In genomic region chr5:81506900-81507588, GRCh38 we compare ENCODE assay signal across 9 cellular contexts.
DNase-seq lines count a peak whose midpoint lies in the region; ATAC-seq and TF ChIP-seq lines count a peak whose summit lies in the region.
"Had no signal": no experiment of that assay in that cellular context is flagged by ENCODE, and none has a peak within 500 bp of the region (broad histone marks: within the 10 kb centered on the region; RNA-seq: fewer than 3 reads in every experiment).

No MANE protein-coding gene starts in this region.

- no peaks in the 10 kb centered on the region for H4K20me1 ChIP-seq in H9 (ENCODE audit: control insufficient read depth, insufficient read depth, insufficient read length)
- H4K20me1 ChIP-seq in PC-3 (ENCODE audit: low read length), result no peaks in the 10 kb centered on the region

- H2AK5ac ChIP-seq in H9 (ENCODE audit: insufficient read length, low read length), result no peak overlapping the region

- H3K18ac ChIP-seq in H9 (ENCODE audit: insufficient read length, low read depth, low read length), result no peak overlapping the region

- H3K9me3 ChIP-seq in A673 (ENCODE audit: low read depth, low read length, poor library complexity, severe bottlenecking) (no peaks in the 10 kb centered on the region), H9 (ENCODE audit: control insufficient read depth, low read depth, low read length) (no peaks in the 10 kb centered on the region), KOPT-K1 (ENCODE audit: insufficient read depth, low read length, poor library complexity, severe bottlenecking) (no peaks in the 10 kb centered on the region), PC-3 (ENCODE audit: low read length) (no peaks in the 10 kb centered on the region)
- H3K9me3 ChIP-seq: SJSA1 had no signal

- H3K79me2 ChIP-seq in H9 (ENCODE audit: insufficient read depth, low read length), result no peaks in the 10 kb centered on the region; the same call in 1 of the 2 replicates
- no peaks in the 10 kb centered on the region for H3K79me2 ChIP-seq in PC-3 (ENCODE audit: low read length)

- intact Hi-C loops in A673 (cut with micrococcal nuclease; ENCODE audit: unreplicated experiment), result loop anchor here (1.0 to 5.0 kb wide), 4 partner anchors 242 to 720 kb away; no protein-coding TSS in a partner anchor
- intact Hi-C loops in PC-3 (cut with micrococcal nuclease), result loop anchor here (1.0 to 10.0 kb wide), 9 partner anchors 82 to 720 kb away; partner anchors contain the start of genes ATG10 and ZCCHC9

- no peaks in the 10 kb centered on the region for H3K27me3 ChIP-seq in A673 (replicated peaks; ENCODE audit: insufficient read depth, low read depth, low read length, poor library complexity)
- H3K27me3 ChIP-seq in GM06990 (replicated peaks; ENCODE audit: control insufficient read depth, insufficient read depth, low read length), result no peaks in the 10 kb centered on the region
- H3K27me3 ChIP-seq in H9 (ENCODE audit: insufficient read depth, low read length), result no peaks in the 10 kb centered on the region
- H3K27me3 ChIP-seq in PC-3 (ENCODE audit: low read length), result no peaks in the 10 kb centered on the region
- H3K27me3 ChIP-seq: SJSA1 had no signal

- H4K8ac ChIP-seq in H9 (replicated peaks; ENCODE audit: insufficient read length, low read depth, low read length), result no peak overlapping the region

- CTCF ChIA-PET in A673 (lab: Charles Lee) (interaction anchor here (1.0 to 1.1 kb wide), 2 partner anchors 244 to 659 kb away, joined by 4 to 7 read pairs; partner anchors contain the start of gene SSBP2), PC-3 (lab: Charles Lee) (interaction anchor here (1.7 kb wide), 1 partner anchor 659 kb away, joined by 4 read pairs; no protein-coding TSS in a partner anchor)

- no peak overlapping the region for H2BK5ac ChIP-seq in H9 (ENCODE audit: insufficient read length, low read length)

- no peaks in the 10 kb centered on the region for H3K9me2 ChIP-seq in PC-3 (replicated peaks; ENCODE audit: low read length)

- H3K4me3 ChIP-seq in A673 (ENCODE audit: low read depth, low read length, poor library complexity, severe bottlenecking), result no peak overlapping the region
- no peak overlapping the region for H3K4me3 ChIP-seq in GM06990 (replicated peaks; ENCODE audit: low read depth, low read length)
- no peak overlapping the region for H3K4me3 ChIP-seq in PC-3 (ENCODE audit: low read length)
- no peak overlapping the region for H3K4me3 ChIP-seq in astrocyte of the cerebellum (ENCODE audit: low read depth, low read length)
- no peak overlapping the region for H3K4me3 ChIP-seq in skeletal muscle cell (ENCODE audit: low read depth, low read length)
- H3K4me3 ChIP-seq: SJSA1 had no signal

- no peak overlapping the region for H3K14ac ChIP-seq in H9 (ENCODE audit: insufficient read depth, low read length)

- H3T11ph ChIP-seq in H9 (ENCODE audit: low read length), result no peak overlapping the region

- no peak overlapping the region for H3K56ac ChIP-seq in H9 (ENCODE audit: insufficient read length, low read depth, low read length)

- peak; percentile 96 for ATAC-seq in PC-3

- no TSS peak for BruUV-seq in A673 (replicated peaks; lab: Mats Ljungman, UMichigan)
- BruUV-seq in PC-3 (replicated peaks; lab: Mats Ljungman, UMichigan), result no TSS peak

- H3K36me3 ChIP-seq in A673 (ENCODE audit: insufficient read depth, low read length, poor library complexity, severe bottlenecking) (no peaks in the 10 kb centered on the region), GM06990 (ENCODE audit: control insufficient read depth, insufficient read depth, low read length) (no peaks in the 10 kb centered on the region), KOPT-K1 (ENCODE audit: insufficient read depth, low read length) (peaks cover 2% of the 10 kb centered on the region; the same call in 1 of the 2 replicates), PC-3 (ENCODE audit: low read depth, low read length) (no peaks in the 10 kb centered on the region)
- H3K36me3 ChIP-seq: SJSA1 had no signal

- 100% methylated on average over 1 of the region's 2 CpGs for WGBS in H9 (ENCODE audit: extremely low coverage, insufficient read length, low lambda C conversion rate)

- in situ Hi-C loops in astrocyte of the cerebellum (cut with HindIII; ENCODE audit: low sequenced_read_pairs), result no loop called here

- H3K4ac ChIP-seq in H9 (ENCODE audit: low read depth, low read length), result no peak overlapping the region

- H4K91ac ChIP-seq in H9 (ENCODE audit: insufficient read length, low read depth, low read length), result no peak overlapping the region

- H3K79me1 ChIP-seq in H9 (ENCODE audit: insufficient read depth, low read depth, low read length, poor library complexity, severe bottlenecking), result no peaks in the 10 kb centered on the region

- H2BK12ac ChIP-seq in H9 (ENCODE audit: insufficient read length, low read depth, low read length), result no peak overlapping the region

- H2BK120ac ChIP-seq in H9 (ENCODE audit: low read depth, low read length, poor library complexity, severe bottlenecking), result no peak overlapping the region

- no peak overlapping the region for H3K4me2 ChIP-seq in H9 (ENCODE audit: insufficient read depth, insufficient read length, low read length)
- H3K4me2 ChIP-seq in PC-3 (ENCODE audit: low read length), result no peak overlapping the region

- no peaks in the 10 kb centered on the region for H3K4me1 Mint-ChIP-seq in H9

- TF ChIP-seq CTCF in A673 (conservative IDR thresholded peaks at IDR 0.05; ENCODE audit: low read depth, low read length) (peak; percentile 88), GM06990 (IDR thresholded peaks at IDR 0.05; ENCODE audit: insufficient read depth, low read length, poor library complexity, severe bottlenecking) (peak; percentile 89), H9 (conservative IDR thresholded peaks at IDR 0.05) (peak; percentile 86), PC-3 (conservative IDR thresholded peaks at IDR 0.05; ENCODE audit: low read depth, low read length) (peak; percentile 78), astrocyte of the cerebellum (IDR thresholded peaks at IDR 0.05; ENCODE audit: low read depth, low read length, missing control alignments) (peak; percentile 95)

- H3K36me3 Mint-ChIP-seq in H9 (ENCODE audit: insufficient read depth in 1 of 3, low read depth in 3 of 3), result peaks cover 0 to 3% (median 0%) of the 10 kb centered on the region in 3 experiments; a peak in 3 of 7 replicates

- DNase-seq in A673 (ENCODE audit: low spot score) (peak; percentile 89), GM06990 (ENCODE audit: extremely low read depth, insufficient read length) (peak; percentile 60), H9 (peak; percentile 48), PC-3 (peak; percentile 65), astrocyte of the cerebellum (ENCODE audit: low read depth) (peak; percentile 75), hepatic stellate cell (ENCODE audit: low spot score) (peak; percentile 62), skeletal muscle cell (ENCODE audit: low read depth) (peak; percentile 64)

- H3K4me3 Mint-ChIP-seq in H9, result no peak overlapping the region

- no peaks in the 10 kb centered on the region for H3F3A ChIP-seq in PC-3 (ENCODE audit: low read length, unreplicated experiment)

- H3K27ac ChIP-seq in A673 (ENCODE audit: low read depth, low read length, poor library complexity, severe bottlenecking) (no peak overlapping the region), H9 (ENCODE audit: insufficient read length, low read depth, low read length) (no peak overlapping the region), KOPT-K1 (ENCODE audit: low read depth, low read length, poor library complexity, severe bottlenecking) (peak overlapping the region; percentile 2), PC-3 (ENCODE audit: low read length) (no peak overlapping the region)
- H3K27ac ChIP-seq: SJSA1 had no signal

- no peak overlapping the region for H2BK15ac ChIP-seq in H9 (ENCODE audit: low read depth, low read length)

- peaks cover 23% of the 10 kb centered on the region for H3K4me1 ChIP-seq in A673 (ENCODE audit: insufficient read depth, low read length, poor library complexity, severe bottlenecking)
- no peaks in the 10 kb centered on the region for H3K4me1 ChIP-seq in H9 (ENCODE audit: insufficient read depth, low read length)
- no peaks in the 10 kb centered on the region for H3K4me1 ChIP-seq in PC-3 (ENCODE audit: insufficient read depth, low read length)
- H3K4me1 ChIP-seq: SJSA1 had no signal

- POLR2A ChIA-PET in A673 (lab: Charles Lee; ENCODE audit: low non-redundant PET) (no interaction called here), PC-3 (lab: Charles Lee; ENCODE audit: unreplicated experiment) (no interaction called here)

- H3K27ac Mint-ChIP-seq in H9, result no peak overlapping the region

- H2BK20ac ChIP-seq in H9 (ENCODE audit: low read depth, low read length, poor library complexity, severe bottlenecking), result no peak overlapping the region

- no peak overlapping the region for H3K23ac ChIP-seq in H9 (ENCODE audit: insufficient read length, low read depth, low read length)

- H3K27me3 Mint-ChIP-seq in H9 (ENCODE audit: low read depth), result no peaks in the 10 kb centered on the region

- H3K9ac ChIP-seq in H9 (ENCODE audit: extremely low read depth, insufficient read length, low read length) (no peak overlapping the region), PC-3 (ENCODE audit: low read length) (no peak overlapping the region)

- H3K9me3 Mint-ChIP-seq in H9, result no peaks in the 10 kb centered on the region; a peak in 1 of 5 replicates

- H4K5ac ChIP-seq in H9 (ENCODE audit: insufficient read length, low read depth, low read length), result no peak overlapping the region

- H2AFZ ChIP-seq in H9 (ENCODE audit: low read length) (no peak overlapping the region), PC-3 (ENCODE audit: low read length) (no peak overlapping the region)

- H3K23me2 ChIP-seq in H9 (ENCODE audit: insufficient read length, low read depth, low read length, poor library complexity, severe bottlenecking), result no peaks in the 10 kb centered on the region
